Comparison of ENCODE assay signal across 13 cellular contexts in genomic region chr6:164109770-164110140, GRCh38.
DNase-seq lines count a peak whose midpoint lies in the region; ATAC-seq, FAIRE-seq and TF ChIP-seq lines count a peak whose summit lies in the region.
"Had no signal": no experiment of that assay in that cellular context is flagged by ENCODE, and none has a peak within 500 bp of the region (broad histone marks: within the 10 kb centered on the region; RNA-seq: fewer than 3 reads in every experiment).

No MANE protein-coding gene starts in this region.

- peak in 1 of 2 experiments; percentile 28; a peak in 2 of 5 replicates for TF ChIP-seq RAD21 in A549 (conservative IDR thresholded peaks at IDR 0.05 in 1 of 2, IDR thresholded peaks at IDR 0.05 in 1 of 2)
- peak; percentile 34; the same call in 1 of the 2 replicates for TF ChIP-seq RAD21 in HepG2 (CRISPR knock-in tag; IDR thresholded peaks at IDR 0.05)

- TF ChIP-seq POLR2A in A549 (IDR thresholded peaks at IDR 0.05; ENCODE audit: low read length) (no peak), HepG2 (IDR thresholded peaks at IDR 0.05; ENCODE audit: insufficient read depth in 1 of 2, low read depth in 2 of 2, low read length in 2 of 2) (no peak), H54 (IDR thresholded peaks at IDR 0.05; ENCODE audit: low read depth, low read length) (no peak)

- no TSS peak for BruUV-seq in HepG2 (replicated peaks; lab: Mats Ljungman, UMichigan)

- CTCF ChIA-PET in A549 (lab: Yijun Ruan, JAX) (interaction anchor here (0.7 to 1.4 kb wide), 6 partner anchors 11 to 1264 kb away, joined by 3 to 6 read pairs (median 3); no protein-coding TSS in a partner anchor), HepG2 (lab: Yijun Ruan, JAX; ENCODE audit: low intra/inter-chr PET ratio, low total read pairs) (no interaction called here)

- H3K27me3 ChIP-seq in HepG2 (ENCODE audit: control insufficient read depth in 1 of 2, insufficient read depth in 2 of 2, low read length in 2 of 2) = peaks cover 0 to 30% of the 10 kb centered on the region in 2 experiments; a peak in 2 of 5 replicates

- H3K4me3 ChIP-seq in A549 (no peak overlapping the region), HepG2 (replicated peaks in 1 of 3; ENCODE audit: insufficient read depth in 1 of 3, low read depth in 2 of 3, low read length in 3 of 3) (no peak overlapping the region)
- H3K4me3 ChIP-seq: mucosa of descending colon had no signal

- H3K27ac Mint-ChIP-seq in brain = peak overlapping the region in 2 of 5 experiments; percentile 93 to 97
- H3K27ac Mint-ChIP-seq: activated naive CD8-positive, alpha-beta T cell treated with anti-CD3 and anti-CD28 coated beads, Interleukin-2, amount 10 ng/mL, durations not matched to agents 7 days and 5 days; stimulated activated naive B cell treated with anti-CD40 and anti-IgM and Interleukin-4, amounts not matched to agents 10 μg/mL and 1 μg/mL and 100 μg/mL, for 72 hours had no signal

- peaks cover 7% of the 10 kb centered on the region for H3K36me3 Mint-ChIP-seq in brain
- H3K36me3 Mint-ChIP-seq: activated naive CD8-positive, alpha-beta T cell treated with anti-CD3 and anti-CD28 coated beads, Interleukin-2, amount 10 ng/mL, durations not matched to agents 7 days and 5 days; CD4-positive, alpha-beta memory T cell; stimulated activated naive B cell treated with anti-CD40 and anti-IgM and Interleukin-4, amounts not matched to agents 10 μg/mL and 1 μg/mL and 100 μg/mL, for 72 hours had no signal

- no peaks in the 10 kb centered on the region for H4K20me1 ChIP-seq in HepG2 (ENCODE audit: insufficient read depth, low read length)

- DNase-seq in A549 (ENCODE audit: low read depth in 1 of 2, low spot score in 1 of 2) = no peak
- peak; percentile 28 to 35 for DNase-seq in Kasumi-1 (lab: John Stamatoyannopoulos, UW)
- DNase-seq in HepG2 (ENCODE audit: low spot score) = no peak
- no peak for DNase-seq in H54 (ENCODE audit: insufficient read length, low spot score)
- DNase-seq in activated CD8-positive, alpha-beta memory T cell treated with anti-CD3 and anti-CD28 coated beads, Interleukin-2, amount 50 U/mL, for 48 hours = no peak
- DNase-seq: activated naive CD8-positive, alpha-beta T cell treated with anti-CD3 and anti-CD28 coated beads, Interleukin-2, amount 10 ng/mL, durations not matched to agents 7 days and 5 days; CD4-positive, alpha-beta memory T cell; mucosa of descending colon; NCI-H526 treated with DMSO at 0.1 percent for 48 hours; stimulated activated naive B cell treated with anti-CD40 and anti-IgM and Interleukin-4, amounts not matched to agents 10 μg/mL and 1 μg/mL and 100 μg/mL, for 72 hours had no signal

- WGBS in A549 (ENCODE audit: missing lambda C conversion rate) = 27% methylated on average over 6 of the region's 6 CpGs
- 33% methylated on average over 6 of the region's 6 CpGs for WGBS in HepG2 (ENCODE audit: low lambda C conversion rate)

- POLR2A ChIA-PET in A549 (lab: Yijun Ruan, JAX) (no interaction called here), HepG2 (lab: Yijun Ruan, JAX) (no interaction called here)

- H3K9ac ChIP-seq in HepG2 (ENCODE audit: insufficient read depth, low read depth, low read length) = no peak overlapping the region

- H3K79me2 ChIP-seq in HepG2 (ENCODE audit: insufficient read depth, low read length) = no peaks in the 10 kb centered on the region

- no peaks in the 10 kb centered on the region for H3K9me3 ChIP-seq in A549
- peaks cover 5% of the 10 kb centered on the region; the same call in 1 of the 2 replicates for H3K9me3 ChIP-seq in HepG2 (ENCODE audit: low read length)

- FAIRE-seq in A549 (lab: Jason Lieb, UNC) = no peak
- FAIRE-seq in HepG2 (lab: Jason Lieb, UNC) = no peak
- no peak for FAIRE-seq in H54 (lab: Jason Lieb, UNC)

- no peak overlapping the region for H2AFZ ChIP-seq in HepG2 (ENCODE audit: low read length)

- H3K9me3 Mint-ChIP-seq in brain = peaks cover 6 to 30% (median 19%) of the 10 kb centered on the region in 5 experiments
- H3K9me3 Mint-ChIP-seq: activated naive CD8-positive, alpha-beta T cell treated with anti-CD3 and anti-CD28 coated beads, Interleukin-2, amount 10 ng/mL, durations not matched to agents 7 days and 5 days had no signal

- H3K4me2 ChIP-seq in A549 (peak overlapping the region; percentile 38; the same call in 2 of the 3 replicates), HepG2 (ENCODE audit: low read depth, low read length) (0 out of 2 replicates have a peak overlapping the region, but pooled peaks have one; percentile 6)

- no peaks in the 10 kb centered on the region for H3K36me3 ChIP-seq in HepG2 (replicated peaks in 1 of 2; ENCODE audit: control insufficient read depth in 1 of 2, insufficient read depth in 2 of 2, low read length in 2 of 2)

- TF ChIP-seq EP300 in A549 (IDR thresholded peaks at IDR 0.05) (no peak), HepG2 (IDR thresholded peaks at IDR 0.05; ENCODE audit: low read depth in 2 of 2, low read length in 2 of 2) (no peak), HepG2 (CRISPR knock-in tag; IDR thresholded peaks at IDR 0.05; ENCODE audit: borderline replicate concordance) (no peak)

- TF ChIP-seq CTCF in A549 (IDR thresholded peaks at IDR 0.05) = peak; percentile 12; the same call in 1 of the 3 replicates
- peak; percentile 30 to 59 for TF ChIP-seq CTCF in brain (conservative IDR thresholded peaks at IDR 0.05)
- TF ChIP-seq CTCF in HepG2 (CRISPR knock-in tag; IDR thresholded peaks at IDR 0.05) = peak; percentile 40

- intact Hi-C loops in HepG2 (cut with micrococcal nuclease; ENCODE audit: unreplicated experiment) = loop anchor here (5.0 kb wide), 3 partner anchors 927 to 1252 kb away; no protein-coding TSS in a partner anchor

- H3K4me1 Mint-ChIP-seq in brain = peaks cover 55% of the 10 kb centered on the region
- H3K4me1 Mint-ChIP-seq: activated naive CD8-positive, alpha-beta T cell treated with anti-CD3 and anti-CD28 coated beads, Interleukin-2, amount 10 ng/mL, durations not matched to agents 7 days and 5 days had no signal

- H3K4me3 Mint-ChIP-seq in brain = no peak overlapping the region
- H3K4me3 Mint-ChIP-seq: activated naive CD8-positive, alpha-beta T cell treated with anti-CD3 and anti-CD28 coated beads, Interleukin-2, amount 10 ng/mL, durations not matched to agents 7 days and 5 days; CD4-positive, alpha-beta memory T cell; stimulated activated naive B cell treated with anti-CD40 and anti-IgM and Interleukin-4, amounts not matched to agents 10 μg/mL and 1 μg/mL and 100 μg/mL, for 72 hours had no signal

- in situ Hi-C loops in HepG2 (cut with HindIII; ENCODE audit: extremely low pct_ligation_motif_present, low pct_unique_long_range_greater_than_20kb) = loop anchor here (25.0 kb wide), 2 partner anchors 697 to 922 kb away; partner anchors contain the start of gene QKI

- no peak overlapping the region for H3K27ac ChIP-seq in A549
- H3K27ac ChIP-seq in HepG2 (ENCODE audit: extremely low read length, insufficient read depth, low read length) = no peak overlapping the region

- ATAC-seq in A549 = no peak
- peak; percentile 39 for ATAC-seq in HepG2
- no peak for ATAC-seq in HG03025 (IDR thresholded peaks at IDR 0.05; ENCODE audit: low FRiP score, unreplicated experiment)
- no peak for ATAC-seq in GM19463 (IDR thresholded peaks at IDR 0.05; ENCODE audit: unreplicated experiment)
- ATAC-seq: stimulated activated naive B cell treated with anti-CD40 and anti-IgM and Interleukin-4, amounts not matched to agents 10 μg/mL and 1 μg/mL and 100 μg/mL, for 72 hours had no signal

- H3K4me1 ChIP-seq in A549 = no peaks in the 10 kb centered on the region
- H3K4me1 ChIP-seq in HepG2 (ENCODE audit: insufficient read depth, low read length) = peaks cover 6% of the 10 kb centered on the region; the same call in 1 of the 2 replicates

- H3K27me3 Mint-ChIP-seq in brain = peaks cover 7% of the 10 kb centered on the region

TF ChIP-seq in A549, 52 proteins besides CTCF, POLR2A, EP300 and RAD21 (continues in another document):
- TF ChIP-seq JUNB (IDR thresholded peaks at IDR 0.05) = no peak
- TF ChIP-seq BCL3 (IDR thresholded peaks at IDR 0.05) = no peak

TF ChIP-seq in HepG2, 621 proteins besides CTCF, POLR2A, EP300 and RAD21:
- no peak for TF ChIP-seq ZNF550 (CRISPR knock-in tag; IDR thresholded peaks at IDR 0.05; ENCODE audit: borderline replicate concordance)
- TF ChIP-seq SMC3 (IDR thresholded peaks at IDR 0.05; ENCODE audit: low read length) = peak; percentile 41; the same call in 1 of the 2 replicates
- TF ChIP-seq STAG1 (CRISPR knock-in tag; IDR thresholded peaks at IDR 0.05) = peak; percentile 41; the same call in 1 of the 2 replicates
- 0 out of 2 replicates have a peak, but pooled peaks have one; percentile 16 for TF ChIP-seq GABPB1 (CRISPR knock-in tag; IDR thresholded peaks at IDR 0.05)

Comparison
In these comparisons a context has a peak if more than half of its experiments do, and no peak if none do; other contexts are left out.
1. DNase-seq: peak in Kasumi-1 (2 of 2); none in A549 (0 of 2), HepG2 (single experiment), H54 (single experiment) and activated CD8-positive, alpha-beta memory T cell treated with anti-CD3 and anti-CD28 coated beads, Interleukin-2, amount 50 U/mL, for 48 hours (single experiment).
2. Of the 38 proteins assayed by ChIP-seq in both HepG2 and A549: peak only in HepG2: SMC3; only in A549: none; in both: CTCF; in neither: 35; mixed calls (peak in some experiments, not most) for 1.
3. Peak in every context shown above with its lines, with median percentiles within 50 percentile points of each other: CTCF ChIP-seq.